In genomic region chr9:113894166-113894565, GRCh38 we compare ENCODE assay signal across 36 cellular contexts.
"Had no signal": no experiment of that assay in that cellular context is flagged by ENCODE, and none has a peak within 500 bp of the region (broad histone marks: within the 10 kb centered on the region; RNA-seq: fewer than 3 reads in every experiment).

No MANE protein-coding gene starts in this region.

- H3K4me1 ChIP-seq: ascending aorta had no signal

- H3K36me3 ChIP-seq: ascending aorta, cardiac muscle cell had no signal

- H3K4me1 Mint-ChIP-seq: activated CD4-positive, alpha-beta T cell treated with anti-CD3 and anti-CD28 coated beads, Interleukin-2, amount 10 ng/mL, durations not matched to agents 24 days and 14 days; activated naive CD4-positive, alpha-beta T cell treated with anti-CD3 and anti-CD28 coated beads, Interleukin-2, amount 10 ng/mL, durations not matched to agents 7 days and 5 days; activated naive CD4-positive, alpha-beta T cell treated with anti-CD3 and anti-CD28 coated beads, Interleukin-2, amount 50 U/mL, for 24 hours; activated naive CD8-positive, alpha-beta T cell treated with anti-CD3 and anti-CD28 coated beads, Interleukin-2, amount 10 ng/mL, durations not matched to agents 7 days and 5 days; activated naive CD8-positive, alpha-beta T cell treated with anti-CD3 and anti-CD28 coated beads, Interleukin-2, amount 50 U/mL, for 24 hours; activated T-helper 17 cell treated with anti-CD3 and anti-CD28 coated beads, Interleukin-2, amount 50 U/mL, for 72 hours; brain had no signal

- H3K9me3 Mint-ChIP-seq: activated naive CD4-positive, alpha-beta T cell treated with anti-CD3 and anti-CD28 coated beads, Interleukin-2, amount 10 ng/mL, durations not matched to agents 7 days and 5 days had no signal

- H3K4me3 ChIP-seq: ascending aorta, cardiac muscle cell had no signal

- DNase-seq: activated B cell treated with CpG ODN at 0.5 μM for 24 hours; activated CD4-positive, alpha-beta memory T cell treated with anti-CD3 and anti-CD28 coated beads for 36 hours; activated CD4-positive, alpha-beta T cell treated with anti-CD3 and anti-CD28 coated beads for 4 hours; activated CD4-positive, alpha-beta T cell treated with anti-CD3 and anti-CD28 coated beads, Interleukin-2, amount 10 ng/mL, durations not matched to agents 24 days and 14 days; activated CD4-positive, alpha-beta T cell treated with anti-CD3 and anti-CD28 coated beads, Interleukin-2, amount 50 U/mL, for 1 hour; activated CD4-positive, alpha-beta T cell treated with anti-CD3 and anti-CD28 coated beads, Interleukin-2, amount 50 U/mL, for 4 hours; activated CD4-positive, CD25-positive, alpha-beta regulatory T cell treated with anti-CD3 and anti-CD28 coated beads, Interleukin-2, amount 50 U/mL, for 72 hours; activated CD8-positive, alpha-beta memory T cell treated with anti-CD3 and anti-CD28 coated beads, Interleukin-2, amount 50 U/mL, for 4 hours; activated effector memory CD4-positive, alpha-beta T cell treated with anti-CD3 and anti-CD28 coated beads, Interleukin-2, amount 50 U/mL, for 16 hours; activated naive CD4-positive, alpha-beta T cell treated with anti-CD3 and anti-CD28 coated beads, Interleukin-2, amount 10 ng/mL, durations not matched to agents 7 days and 5 days; activated naive CD4-positive, alpha-beta T cell treated with Interleukin-2 at 50 U/mL for 16 hours; activated naive CD8-positive, alpha-beta T cell treated with anti-CD3 and anti-CD28 coated beads, Interleukin-2, amount 10 ng/mL, durations not matched to agents 7 days and 5 days; activated naive CD8-positive, alpha-beta T cell treated with anti-CD3 and anti-CD28 coated beads, Interleukin-2, amount 50 U/mL, for 24 hours; activated T-cell treated with anti-CD3 and anti-CD28 coated beads for 4 hours; activated T-cell treated with anti-CD3 and anti-CD28 coated beads, Interleukin-2, amount 50 U/mL, for 1 hour; activated T-cell treated with anti-CD3 and anti-CD28 coated beads, Interleukin-2, amount 50 U/mL, for 4 hours; activated T-cell treated with anti-CD3 and anti-CD28 coated beads, Interleukin-2, amount 50 U/mL, for 72 hours; amygdala; anterior cingulate cortex; caudate nucleus; SW 1271; T-helper 1 cell; T-helper 2 cell; T-helper 9 cell had no signal

- H3K27ac Mint-ChIP-seq: activated B cell treated with CpG ODN at 0.5 μM for 24 hours; activated CD4-positive, alpha-beta memory T cell treated with anti-CD3 and anti-CD28 coated beads for 36 hours; activated CD4-positive, alpha-beta T cell treated with anti-CD3 and anti-CD28 coated beads, Interleukin-2, amount 10 ng/mL, durations not matched to agents 24 days and 14 days; activated naive CD4-positive, alpha-beta T cell treated with anti-CD3 and anti-CD28 coated beads, Interleukin-2, amount 10 ng/mL, durations not matched to agents 7 days and 5 days; activated naive CD4-positive, alpha-beta T cell treated with anti-CD3 and anti-CD28 coated beads, Interleukin-2, amount 50 U/mL, for 24 hours; activated naive CD8-positive, alpha-beta T cell; activated naive CD8-positive, alpha-beta T cell treated with anti-CD3 and anti-CD28 coated beads, Interleukin-2, amount 10 ng/mL, durations not matched to agents 7 days and 5 days; activated naive CD8-positive, alpha-beta T cell treated with anti-CD3 and anti-CD28 coated beads, Interleukin-2, amount 50 U/mL, for 24 hours; activated T-helper 1 cell treated with anti-CD3 and anti-CD28 coated beads, Interleukin-12 subunit alpha, Interleukin-12 subunit beta, Interleukin-2, Interleukin-4 antibody, amounts not matched to agents 30 ng/mL and 10 ng/mL and 1 ng/mL, durations not matched to agents 14 hours and 24 hours and 36 hours; activated T-helper 17 cell treated with anti-CD3 and anti-CD28 coated beads, Interleukin-2, amount 50 U/mL, for 72 hours; brain; T-helper 1 cell treated with Interleukin-12 subunit alpha and Interleukin-12 subunit beta and Interleukin-4 antibody, amounts not matched to agents 30 μg/mL and 1 μg/mL, for 36 hours; T-helper 2 cell treated with Interferon-gamma antibody and Interleukin-4, amounts not matched to agents 5 μg/mL and 100 μg/mL, for 36 hours had no signal

- FAIRE-seq: bronchial epithelial cell, TTC549 had no signal

- H3K27me3 ChIP-seq: ascending aorta, cardiac muscle cell had no signal

- H3K4me3 Mint-ChIP-seq: activated B cell treated with CpG ODN at 0.5 μM for 24 hours; activated CD4-positive, alpha-beta memory T cell treated with anti-CD3 and anti-CD28 coated beads for 36 hours; activated CD4-positive, alpha-beta T cell treated with anti-CD3 and anti-CD28 coated beads, Interleukin-2, amount 10 ng/mL, durations not matched to agents 24 days and 14 days; activated naive CD4-positive, alpha-beta T cell treated with anti-CD3 and anti-CD28 coated beads, Interleukin-2, amount 10 ng/mL, durations not matched to agents 7 days and 5 days; activated naive CD4-positive, alpha-beta T cell treated with anti-CD3 and anti-CD28 coated beads, Interleukin-2, amount 50 U/mL, for 24 hours; activated naive CD8-positive, alpha-beta T cell; activated naive CD8-positive, alpha-beta T cell treated with anti-CD3 and anti-CD28 coated beads, Interleukin-2, amount 10 ng/mL, durations not matched to agents 7 days and 5 days; activated naive CD8-positive, alpha-beta T cell treated with anti-CD3 and anti-CD28 coated beads, Interleukin-2, amount 50 U/mL, for 24 hours; activated T-cell treated with anti-CD3 and anti-CD28 coated beads, Interleukin-2, amount 50 U/mL, for 4 hours; activated T-cell treated with anti-CD3 and anti-CD28 coated beads, Interleukin-2, amount 50 U/mL, for 72 hours; activated T-helper 1 cell treated with anti-CD3 and anti-CD28 coated beads, Interleukin-12 subunit alpha, Interleukin-12 subunit beta, Interleukin-2, Interleukin-4 antibody, amounts not matched to agents 30 ng/mL and 10 ng/mL and 1 ng/mL, durations not matched to agents 14 hours and 24 hours and 36 hours; activated T-helper 17 cell treated with anti-CD3 and anti-CD28 coated beads, Interleukin-2, amount 50 U/mL, for 72 hours; brain; T-helper 1 cell treated with Interleukin-12 subunit alpha and Interleukin-12 subunit beta and Interleukin-4 antibody, amounts not matched to agents 30 μg/mL and 1 μg/mL, for 36 hours; T-helper 2 cell treated with Interferon-gamma antibody and Interleukin-4, amounts not matched to agents 5 μg/mL and 100 μg/mL, for 36 hours had no signal

- ATAC-seq: activated naive CD8-positive, alpha-beta T cell treated with anti-CD3 and anti-CD28 coated beads, Interleukin-2, amount 50 U/mL, for 24 hours; activated T-cell treated with anti-CD3 and anti-CD28 coated beads, Interleukin-2, amount 50 U/mL, for 4 hours; activated T-cell treated with anti-CD3 and anti-CD28 coated beads, Interleukin-2, amount 50 U/mL, for 72 hours; activated T-helper 17 cell treated with anti-CD3 and anti-CD28 coated beads, Interleukin-2, amount 50 U/mL, for 72 hours had no signal

- H3K27me3 Mint-ChIP-seq: activated B cell treated with CpG ODN at 0.5 μM for 24 hours; activated naive CD4-positive, alpha-beta T cell treated with anti-CD3 and anti-CD28 coated beads, Interleukin-2, amount 10 ng/mL, durations not matched to agents 7 days and 5 days; activated naive CD8-positive, alpha-beta T cell; activated naive CD8-positive, alpha-beta T cell treated with anti-CD3 and anti-CD28 coated beads, Interleukin-2, amount 50 U/mL, for 24 hours; brain had no signal

- H3K27ac ChIP-seq: ascending aorta, cardiac muscle cell, VCaP had no signal

- H3K36me3 Mint-ChIP-seq: activated CD4-positive, alpha-beta memory T cell treated with anti-CD3 and anti-CD28 coated beads for 36 hours; activated naive CD4-positive, alpha-beta T cell treated with anti-CD3 and anti-CD28 coated beads, Interleukin-2, amount 10 ng/mL, durations not matched to agents 7 days and 5 days; activated naive CD4-positive, alpha-beta T cell treated with anti-CD3 and anti-CD28 coated beads, Interleukin-2, amount 50 U/mL, for 24 hours; activated naive CD8-positive, alpha-beta T cell treated with anti-CD3 and anti-CD28 coated beads, Interleukin-2, amount 10 ng/mL, durations not matched to agents 7 days and 5 days had no signal
